In the genomic region with DNA sequence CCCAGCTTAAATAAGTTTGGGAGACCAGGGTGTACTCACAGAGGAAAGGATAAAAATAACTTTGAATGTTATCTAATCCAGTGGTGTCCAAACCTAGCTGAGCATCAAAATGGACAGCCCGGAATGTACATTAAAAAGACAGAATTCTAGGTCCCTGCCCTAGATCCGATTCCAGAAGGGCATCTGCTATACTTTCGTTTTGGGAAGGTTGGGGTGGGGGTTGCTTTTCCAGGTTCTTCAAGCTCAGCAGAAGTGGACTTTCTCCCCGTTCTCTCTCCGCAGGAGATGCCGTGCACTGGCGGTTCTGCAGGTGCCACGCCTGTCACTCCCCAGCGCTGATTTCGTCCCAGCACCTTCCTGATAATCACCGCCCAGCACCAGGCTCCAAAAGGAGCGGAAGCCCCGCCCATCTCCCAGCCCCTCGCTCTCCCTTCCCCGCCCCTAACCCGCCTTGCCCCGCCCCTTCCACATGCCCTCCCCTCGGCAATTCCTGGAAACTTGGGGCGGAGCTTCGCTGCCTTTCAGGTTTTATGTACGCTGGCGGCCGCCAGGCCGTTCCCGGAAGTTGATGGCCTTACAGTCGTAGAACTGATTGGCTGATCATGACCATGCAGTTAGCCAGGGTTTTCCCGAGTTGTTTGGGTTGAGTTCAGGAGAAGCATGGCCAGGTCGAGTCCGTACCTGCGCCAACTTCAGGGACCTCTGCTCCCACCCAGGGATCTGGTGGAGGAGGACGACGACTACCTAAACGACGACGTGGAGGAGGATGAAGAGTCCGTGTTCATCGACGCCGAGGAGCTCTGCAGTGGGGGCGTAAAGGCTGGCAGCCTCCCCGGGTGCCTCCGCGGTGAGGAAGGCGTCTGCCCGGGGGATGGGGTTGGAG, we compare ENCODE assay signal across 1 cellular context.
TF ChIP-seq lines count a peak whose summit lies in the region.

A gene (plus strand): TSS at position 550 of the 883 bp plus-strand sequence. CDS start 111 bp downstream, at position 661.

TF ChIP-seq in HepG2, 621 proteins besides CTCF, POLR2A, EP300 and RAD21 (continued from another document and continues in another):
- TF ChIP-seq, protein P1, sequence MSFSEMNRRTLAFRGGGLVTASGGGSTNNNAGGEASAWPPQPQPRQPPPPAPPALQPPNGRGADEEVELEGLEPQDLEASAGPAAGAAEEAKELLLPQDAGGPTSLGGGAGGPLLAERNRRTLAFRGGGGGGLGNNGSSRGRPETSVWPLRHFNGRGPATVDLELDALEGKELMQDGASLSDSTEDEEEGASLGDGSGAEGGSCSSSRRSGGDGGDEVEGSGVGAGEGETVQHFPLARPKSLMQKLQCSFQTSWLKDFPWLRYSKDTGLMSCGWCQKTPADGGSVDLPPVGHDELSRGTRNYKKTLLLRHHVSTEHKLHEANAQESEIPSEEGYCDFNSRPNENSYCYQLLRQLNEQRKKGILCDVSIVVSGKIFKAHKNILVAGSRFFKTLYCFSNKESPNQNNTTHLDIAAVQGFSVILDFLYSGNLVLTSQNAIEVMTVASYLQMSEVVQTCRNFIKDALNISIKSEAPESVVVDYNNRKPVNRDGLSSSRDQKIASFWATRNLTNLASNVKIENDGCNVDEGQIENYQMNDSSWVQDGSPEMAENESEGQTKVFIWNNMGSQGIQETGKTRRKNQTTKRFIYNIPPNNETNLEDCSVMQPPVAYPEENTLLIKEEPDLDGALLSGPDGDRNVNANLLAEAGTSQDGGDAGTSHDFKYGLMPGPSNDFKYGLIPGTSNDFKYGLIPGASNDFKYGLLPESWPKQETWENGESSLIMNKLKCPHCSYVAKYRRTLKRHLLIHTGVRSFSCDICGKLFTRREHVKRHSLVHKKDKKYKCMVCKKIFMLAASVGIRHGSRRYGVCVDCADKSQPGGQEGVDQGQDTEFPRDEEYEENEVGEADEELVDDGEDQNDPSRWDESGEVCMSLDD (CRISPR knock-in tag; IDR thresholded peaks at IDR 0.05; ENCODE audit: borderline replicate concordance), result no peak
- TF ChIP-seq LCORL (IDR thresholded peaks at IDR 0.05), result no peak
- TF ChIP-seq LCORL (CRISPR knock-in tag; IDR thresholded peaks at IDR 0.05), result peak; percentile 58; the same call in 1 of the 2 replicates
- TF ChIP-seq, protein P2, sequence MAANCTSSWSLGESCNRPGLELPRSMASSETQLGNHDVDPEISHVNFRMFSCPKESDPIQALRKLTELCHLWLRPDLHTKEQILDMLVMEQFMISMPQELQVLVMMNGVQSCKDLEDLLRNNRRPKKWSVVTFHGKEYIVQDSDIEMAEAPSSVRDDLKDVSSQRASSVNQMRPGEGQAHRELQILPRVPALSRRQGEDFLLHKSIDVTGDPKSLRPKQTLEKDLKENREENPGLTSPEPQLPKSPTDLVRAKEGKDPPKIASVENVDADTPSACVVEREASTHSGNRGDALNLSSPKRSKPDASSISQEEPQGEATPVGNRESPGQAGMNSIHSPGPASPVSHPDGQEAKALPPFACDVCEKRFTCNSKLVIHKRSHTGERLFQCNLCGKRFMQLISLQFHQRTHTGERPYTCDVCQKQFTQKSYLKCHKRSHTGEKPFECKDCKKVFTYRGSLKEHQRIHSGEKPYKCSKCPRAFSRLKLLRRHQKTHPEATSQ (CRISPR knock-in tag; IDR thresholded peaks at IDR 0.05; ENCODE audit: borderline replicate concordance), result no peak
- no peak for TF ChIP-seq ZNF451 (CRISPR knock-in tag; IDR thresholded peaks at IDR 0.05)
- TF ChIP-seq DMAP1 (CRISPR knock-in tag; IDR thresholded peaks at IDR 0.05), result peak; percentile 49; the same call in 1 of the 2 replicates
- no peak for TF ChIP-seq ZBTB7B (CRISPR knock-in tag; IDR thresholded peaks at IDR 0.05)
- TF ChIP-seq, protein P3, sequence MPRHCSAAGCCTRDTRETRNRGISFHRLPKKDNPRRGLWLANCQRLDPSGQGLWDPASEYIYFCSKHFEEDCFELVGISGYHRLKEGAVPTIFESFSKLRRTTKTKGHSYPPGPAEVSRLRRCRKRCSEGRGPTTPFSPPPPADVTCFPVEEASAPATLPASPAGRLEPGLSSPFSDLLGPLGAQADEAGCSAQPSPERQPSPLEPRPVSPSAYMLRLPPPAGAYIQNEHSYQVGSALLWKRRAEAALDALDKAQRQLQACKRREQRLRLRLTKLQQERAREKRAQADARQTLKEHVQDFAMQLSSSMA (CRISPR knock-in tag; IDR thresholded peaks at IDR 0.05), result no peak
- no peak for TF ChIP-seq ZKSCAN1 (IDR thresholded peaks at IDR 0.05; ENCODE audit: low read length)
- TF ChIP-seq RARG (CRISPR knock-in tag; IDR thresholded peaks at IDR 0.05; ENCODE audit: low read depth), result no peak
- TF ChIP-seq, protein P4, sequence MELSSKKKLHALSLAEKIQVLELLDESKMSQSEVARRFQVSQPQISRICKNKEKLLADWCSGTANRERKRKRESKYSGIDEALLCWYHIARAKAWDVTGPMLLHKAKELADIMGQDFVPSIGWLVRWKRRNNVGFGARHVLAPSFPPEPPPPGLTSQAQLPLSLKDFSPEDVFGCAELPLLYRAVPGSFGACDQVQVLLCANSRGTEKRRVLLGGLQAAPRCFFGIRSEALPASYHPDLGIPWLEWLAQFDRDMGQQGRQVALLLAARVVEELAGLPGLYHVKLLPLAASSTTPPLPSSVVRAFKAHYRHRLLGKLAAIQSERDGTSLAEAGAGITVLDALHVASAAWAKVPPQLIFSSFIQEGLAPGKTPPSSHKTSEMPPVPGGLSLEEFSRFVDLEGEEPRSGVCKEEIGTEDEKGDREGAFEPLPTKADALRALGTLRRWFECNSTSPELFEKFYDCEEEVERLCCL (CRISPR knock-in tag; IDR thresholded peaks at IDR 0.05; ENCODE audit: borderline replicate concordance), result no peak
- no peak for TF ChIP-seq SRY (CRISPR knock-in tag; IDR thresholded peaks at IDR 0.05)
- TF ChIP-seq, protein P5, sequence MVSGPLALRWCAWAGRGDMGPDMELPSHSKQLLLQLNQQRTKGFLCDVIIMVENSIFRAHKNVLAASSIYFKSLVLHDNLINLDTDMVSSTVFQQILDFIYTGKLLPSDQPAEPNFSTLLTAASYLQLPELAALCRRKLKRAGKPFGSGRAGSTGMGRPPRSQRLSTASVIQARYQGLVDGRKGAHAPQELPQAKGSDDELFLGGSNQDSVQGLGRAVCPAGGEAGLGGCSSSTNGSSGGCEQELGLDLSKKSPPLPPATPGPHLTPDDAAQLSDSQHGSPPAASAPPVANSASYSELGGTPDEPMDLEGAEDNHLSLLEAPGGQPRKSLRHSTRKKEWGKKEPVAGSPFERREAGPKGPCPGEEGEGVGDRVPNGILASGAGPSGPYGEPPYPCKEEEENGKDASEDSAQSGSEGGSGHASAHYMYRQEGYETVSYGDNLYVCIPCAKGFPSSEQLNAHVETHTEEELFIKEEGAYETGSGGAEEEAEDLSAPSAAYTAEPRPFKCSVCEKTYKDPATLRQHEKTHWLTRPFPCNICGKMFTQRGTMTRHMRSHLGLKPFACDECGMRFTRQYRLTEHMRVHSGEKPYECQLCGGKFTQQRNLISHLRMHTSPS (CRISPR knock-in tag; IDR thresholded peaks at IDR 0.05; ENCODE audit: low read depth), result no peak
- TF ChIP-seq, protein P6, sequence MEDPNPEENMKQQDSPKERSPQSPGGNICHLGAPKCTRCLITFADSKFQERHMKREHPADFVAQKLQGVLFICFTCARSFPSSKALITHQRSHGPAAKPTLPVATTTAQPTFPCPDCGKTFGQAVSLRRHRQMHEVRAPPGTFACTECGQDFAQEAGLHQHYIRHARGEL (CRISPR knock-in tag; IDR thresholded peaks at IDR 0.05), result no peak
- peak; percentile 91 for TF ChIP-seq ELF3 (CRISPR knock-in tag; IDR thresholded peaks at IDR 0.05)
- no peak for TF ChIP-seq ARNT2 (CRISPR knock-in tag; IDR thresholded peaks at IDR 0.05; ENCODE audit: low read depth)
- TF ChIP-seq ZSCAN30 (CRISPR knock-in tag; IDR thresholded peaks at IDR 0.05), result no peak
- no peak for TF ChIP-seq ZNF343 (CRISPR knock-in tag; IDR thresholded peaks at IDR 0.05)
- TF ChIP-seq ZNF737 (CRISPR knock-in tag; IDR thresholded peaks at IDR 0.05; ENCODE audit: borderline replicate concordance), result no peak
- TF ChIP-seq SIX1 (CRISPR knock-in tag; IDR thresholded peaks at IDR 0.05; ENCODE audit: borderline replicate concordance), result no peak
- no peak for TF ChIP-seq HHEX (CRISPR knock-in tag; IDR thresholded peaks at IDR 0.05)
- TF ChIP-seq, protein P7, sequence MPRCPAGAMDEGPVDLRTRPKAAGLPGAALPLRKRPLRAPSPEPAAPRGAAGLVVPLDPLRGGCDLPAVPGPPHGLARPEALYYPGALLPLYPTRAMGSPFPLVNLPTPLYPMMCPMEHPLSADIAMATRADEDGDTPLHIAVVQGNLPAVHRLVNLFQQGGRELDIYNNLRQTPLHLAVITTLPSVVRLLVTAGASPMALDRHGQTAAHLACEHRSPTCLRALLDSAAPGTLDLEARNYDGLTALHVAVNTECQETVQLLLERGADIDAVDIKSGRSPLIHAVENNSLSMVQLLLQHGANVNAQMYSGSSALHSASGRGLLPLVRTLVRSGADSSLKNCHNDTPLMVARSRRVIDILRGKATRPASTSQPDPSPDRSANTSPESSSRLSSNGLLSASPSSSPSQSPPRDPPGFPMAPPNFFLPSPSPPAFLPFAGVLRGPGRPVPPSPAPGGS (CRISPR knock-in tag; IDR thresholded peaks at IDR 0.05), result 0 out of 2 replicates have a peak, but pooled peaks have one; percentile 22
- TF ChIP-seq NFATC3 (CRISPR knock-in tag; IDR thresholded peaks at IDR 0.05), result no peak
- no peak for TF ChIP-seq ZNF30 (CRISPR knock-in tag; IDR thresholded peaks at IDR 0.05)
- no peak for TF ChIP-seq ZNF746 (CRISPR knock-in tag; IDR thresholded peaks at IDR 0.05)
- no peak for TF ChIP-seq TARDBP (CRISPR knock-in tag; IDR thresholded peaks at IDR 0.05)
- TF ChIP-seq HMG20A (CRISPR knock-in tag; IDR thresholded peaks at IDR 0.05; ENCODE audit: borderline replicate concordance), result no peak
- TF ChIP-seq NCOA2 (CRISPR knock-in tag; IDR thresholded peaks at IDR 0.05), result peak; percentile 40; the same call in 1 of the 2 replicates
- TF ChIP-seq, protein P8, sequence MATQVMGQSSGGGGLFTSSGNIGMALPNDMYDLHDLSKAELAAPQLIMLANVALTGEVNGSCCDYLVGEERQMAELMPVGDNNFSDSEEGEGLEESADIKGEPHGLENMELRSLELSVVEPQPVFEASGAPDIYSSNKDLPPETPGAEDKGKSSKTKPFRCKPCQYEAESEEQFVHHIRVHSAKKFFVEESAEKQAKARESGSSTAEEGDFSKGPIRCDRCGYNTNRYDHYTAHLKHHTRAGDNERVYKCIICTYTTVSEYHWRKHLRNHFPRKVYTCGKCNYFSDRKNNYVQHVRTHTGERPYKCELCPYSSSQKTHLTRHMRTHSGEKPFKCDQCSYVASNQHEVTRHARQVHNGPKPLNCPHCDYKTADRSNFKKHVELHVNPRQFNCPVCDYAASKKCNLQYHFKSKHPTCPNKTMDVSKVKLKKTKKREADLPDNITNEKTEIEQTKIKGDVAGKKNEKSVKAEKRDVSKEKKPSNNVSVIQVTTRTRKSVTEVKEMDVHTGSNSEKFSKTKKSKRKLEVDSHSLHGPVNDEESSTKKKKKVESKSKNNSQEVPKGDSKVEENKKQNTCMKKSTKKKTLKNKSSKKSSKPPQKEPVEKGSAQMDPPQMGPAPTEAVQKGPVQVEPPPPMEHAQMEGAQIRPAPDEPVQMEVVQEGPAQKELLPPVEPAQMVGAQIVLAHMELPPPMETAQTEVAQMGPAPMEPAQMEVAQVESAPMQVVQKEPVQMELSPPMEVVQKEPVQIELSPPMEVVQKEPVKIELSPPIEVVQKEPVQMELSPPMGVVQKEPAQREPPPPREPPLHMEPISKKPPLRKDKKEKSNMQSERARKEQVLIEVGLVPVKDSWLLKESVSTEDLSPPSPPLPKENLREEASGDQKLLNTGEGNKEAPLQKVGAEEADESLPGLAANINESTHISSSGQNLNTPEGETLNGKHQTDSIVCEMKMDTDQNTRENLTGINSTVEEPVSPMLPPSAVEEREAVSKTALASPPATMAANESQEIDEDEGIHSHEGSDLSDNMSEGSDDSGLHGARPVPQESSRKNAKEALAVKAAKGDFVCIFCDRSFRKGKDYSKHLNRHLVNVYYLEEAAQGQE (IDR thresholded peaks at IDR 0.05; ENCODE audit: borderline replicate concordance in 1 of 2, low read depth in 1 of 2, low read length in 2 of 2), result no peak
- 0 out of 2 replicates have a peak, but pooled peaks have one; percentile 23 for TF ChIP-seq MTA1 (CRISPR knock-in tag; IDR thresholded peaks at IDR 0.05; ENCODE audit: borderline replicate concordance)
- TF ChIP-seq, protein P9, sequence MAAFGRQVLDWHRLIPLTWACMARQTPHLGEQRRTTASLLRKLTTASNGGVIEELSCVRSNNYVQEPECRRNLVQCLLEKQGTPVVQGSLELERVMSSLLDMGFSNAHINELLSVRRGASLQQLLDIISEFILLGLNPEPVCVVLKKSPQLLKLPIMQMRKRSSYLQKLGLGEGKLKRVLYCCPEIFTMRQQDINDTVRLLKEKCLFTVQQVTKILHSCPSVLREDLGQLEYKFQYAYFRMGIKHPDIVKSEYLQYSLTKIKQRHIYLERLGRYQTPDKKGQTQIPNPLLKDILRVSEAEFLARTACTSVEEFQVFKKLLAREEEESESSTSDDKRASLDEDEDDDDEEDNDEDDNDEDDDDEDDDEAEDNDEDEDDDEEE (CRISPR knock-in tag; IDR thresholded peaks at IDR 0.05), result no peak
